In genomic region chr6:142786476-142786875, GRCh38 we compare ENCODE assay signal across 23 cellular contexts.
A peak's percentile ranks its signal among the peaks of the same experiment; 100 is the strongest.
DNase-seq lines count a peak whose midpoint lies in the region; ATAC-seq lines count a peak whose summit lies in the region.
"Had no signal": no experiment of that assay in that cellular context is flagged by ENCODE, and none has a peak within 500 bp of the region (broad histone marks: within the 10 kb centered on the region; RNA-seq: fewer than 3 reads in every experiment).

No MANE protein-coding gene starts in this region.

- intact Hi-C loops in activated CD4-positive, alpha-beta T cell treated with anti-CD3 and anti-CD28 coated beads for 36 hours (cut with DNase I, micrococcal nuclease): no loop called here
- intact Hi-C loops in Right ventricle myocardium superior (cut with DNase I): no loop called here

- H2AFZ ChIP-seq in GM23248: no peak overlapping the region
- H2AFZ ChIP-seq: hepatocyte had no signal

- H3K27ac ChIP-seq in GM23248: peak overlapping the region; percentile 42
- H3K27ac ChIP-seq: hepatocyte, neutrophil, spleen had no signal

- no peak overlapping the region for H3K4me3 Mint-ChIP-seq in activated CD4-positive, alpha-beta T cell treated with anti-CD3 and anti-CD28 coated beads for 36 hours
- H3K4me3 Mint-ChIP-seq in naive thymus-derived CD8-positive, alpha-beta T cell: no peak overlapping the region
- H3K4me3 Mint-ChIP-seq: endodermal cell had no signal

- no peak overlapping the region for H3K9ac ChIP-seq in GM23248

- CTCF ChIA-PET in activated CD4-positive, alpha-beta T cell treated with anti-CD3 and anti-CD28 coated beads for 36 hours (lab: Charles Lee): interaction anchor here (0.7 to 1.5 kb wide), 4 partner anchors 8 to 39 kb away, joined by 3 to 6 read pairs (median 3); no protein-coding TSS in a partner anchor

- H3K4me1 ChIP-seq in GM23248 (ENCODE audit: insufficient read depth): peaks cover 37% of the 10 kb centered on the region
- H3K4me1 ChIP-seq: BE2C had no signal

- H3K36me3 ChIP-seq in GM23248 (ENCODE audit: low read depth): peaks cover 3% of the 10 kb centered on the region; the same call in 1 of the 2 replicates
- H3K36me3 ChIP-seq: BE2C, neutrophil had no signal

- no peaks in the 10 kb centered on the region for H3K9me2 ChIP-seq in GM23248 (ENCODE audit: insufficient read depth)

- H4K20me1 ChIP-seq in GM23248 (ENCODE audit: insufficient read depth): no peaks in the 10 kb centered on the region

- H3K27me3 ChIP-seq in GM23248 (replicated peaks; ENCODE audit: insufficient read depth): no peaks in the 10 kb centered on the region
- H3K27me3 ChIP-seq: BE2C, hepatocyte, neutrophil, spleen had no signal

- peak overlapping the region; percentile 44 for H3K27ac Mint-ChIP-seq in activated CD4-positive, alpha-beta T cell treated with anti-CD3 and anti-CD28 coated beads for 36 hours
- peak overlapping the region in 7 of 10 donors; percentile 38 to 85 (median 80) for H3K27ac Mint-ChIP-seq in naive thymus-derived CD8-positive, alpha-beta T cell
- H3K27ac Mint-ChIP-seq: endodermal cell had no signal

- in situ Hi-C loops in GM23248 (cut with MboI): no loop called here

- peaks cover 92% of the 10 kb centered on the region for H3K79me2 ChIP-seq in GM23248 (ENCODE audit: insufficient read depth)
- H3K79me2 ChIP-seq: hepatocyte had no signal

- no peaks in the 10 kb centered on the region for H3K27me3 Mint-ChIP-seq in activated CD4-positive, alpha-beta T cell treated with anti-CD3 and anti-CD28 coated beads for 36 hours
- H3K27me3 Mint-ChIP-seq in naive thymus-derived CD8-positive, alpha-beta T cell: no peaks in the 10 kb centered on the region

- H3K4me3 ChIP-seq in GM23248: 0 out of 2 replicates have a peak overlapping the region, but pooled peaks have one; percentile 1
- H3K4me3 ChIP-seq: hepatocyte, K562, spleen had no signal

- no peaks in the 10 kb centered on the region for H3K9me3 ChIP-seq in GM23248 (ENCODE audit: low read depth)
- H3K9me3 ChIP-seq: BE2C, neutrophil, spleen had no signal

- H3K4me2 ChIP-seq in GM23248 (ENCODE audit: unreplicated experiment): peak overlapping the region; percentile 33
- H3K4me2 ChIP-seq: hepatocyte had no signal

- DNase-seq in activated CD4-positive, alpha-beta T cell treated with anti-CD3 and anti-CD28 coated beads for 36 hours: no peak
- DNase-seq in activated CD4-positive, alpha-beta T cell treated with anti-CD3 and anti-CD28 coated beads, Interleukin-2, amount 50 U/mL, for 4 hours: no peak
- DNase-seq in GM23248 (peak; percentile 77), amniotic epithelial cell (ENCODE audit: low read depth) (peak; percentile 45), NCI-H446 (lab: John Stamatoyannopoulos, UW) (no peak), Right ventricle myocardium superior (no peak), NCI-H2029 (lab: John Stamatoyannopoulos, UW) (no peak)
- DNase-seq in naive thymus-derived CD8-positive, alpha-beta T cell: no peak
- DNase-seq: 8988T; activated CD4-positive, alpha-beta T cell treated with anti-CD3 and anti-CD28 coated beads for 48 hours; activated CD8-positive, alpha-beta memory T cell treated with anti-CD3 and anti-CD28 coated beads, Interleukin-2, amount 50 U/mL, for 48 hours; BE2C; DMS 273 treated with DMSO at 0.1 percent for 48 hours; endodermal cell; GF-D8; NCI-H146; NCI-H2171; spleen; stimulated activated CD4-positive, alpha-beta T cell treated with anti-CD3 and anti-CD28 coated beads, Interleukin-4, amount 100 ng/mL, for 4 hours had no signal

- H3K4me1 Mint-ChIP-seq in activated CD4-positive, alpha-beta T cell treated with anti-CD3 and anti-CD28 coated beads for 36 hours: peaks cover 74% of the 10 kb centered on the region
- peaks cover 25 to 73% (median 64%) of the 10 kb centered on the region in 4 donors for H3K4me1 Mint-ChIP-seq in naive thymus-derived CD8-positive, alpha-beta T cell

- peaks cover 40% of the 10 kb centered on the region for H3K36me3 Mint-ChIP-seq in activated CD4-positive, alpha-beta T cell treated with anti-CD3 and anti-CD28 coated beads for 36 hours (ENCODE audit: low read depth)
- H3K36me3 Mint-ChIP-seq in naive thymus-derived CD8-positive, alpha-beta T cell: peaks cover 0 to 25% (median 5%) of the 10 kb centered on the region in 3 donors

- no peaks in the 10 kb centered on the region for H3K9me3 Mint-ChIP-seq in activated CD4-positive, alpha-beta T cell treated with anti-CD3 and anti-CD28 coated beads for 36 hours (ENCODE audit: low read depth)
- no peaks in the 10 kb centered on the region for H3K9me3 Mint-ChIP-seq in naive thymus-derived CD8-positive, alpha-beta T cell
- H3K9me3 Mint-ChIP-seq: endodermal cell had no signal

- no peak for ATAC-seq in activated CD4-positive, alpha-beta T cell treated with anti-CD3 and anti-CD28 coated beads for 36 hours
- ATAC-seq in naive thymus-derived CD8-positive, alpha-beta T cell: no peak
- no peak for ATAC-seq in Right ventricle myocardium superior (ENCODE audit: poor library complexity)
- ATAC-seq: K562, Right ventricle myocardium inferior had no signal

- peaks cover 24% of the 10 kb centered on the region for H3F3A ChIP-seq in GM23248 (ENCODE audit: insufficient read depth)

- POLR2A ChIA-PET in activated CD4-positive, alpha-beta T cell treated with anti-CD3 and anti-CD28 coated beads for 36 hours (lab: Charles Lee): no interaction called here
- POLR2A ChIA-PET in naive thymus-derived CD8-positive, alpha-beta T cell (lab: Charles Lee): interaction anchor here (0.7 kb wide), 1 partner anchor 1460 kb away, joined by 4 read pairs; no protein-coding TSS in a partner anchor

Comparison
In these comparisons a context has a peak if more than half of its experiments do, and no peak if none do; other contexts are left out.
1. DNase-seq: peak in GM23248 (single experiment) and amniotic epithelial cell (single experiment); none in activated CD4-positive, alpha-beta T cell treated with anti-CD3 and anti-CD28 coated beads for 36 hours (single experiment), activated CD4-positive, alpha-beta T cell treated with anti-CD3 and anti-CD28 coated beads, Interleukin-2, amount 50 U/mL, for 4 hours (0 of 2), naive thymus-derived CD8-positive, alpha-beta T cell (0 of 10), NCI-H446 (0 of 2), Right ventricle myocardium superior (single experiment) and NCI-H2029 (single experiment).